In the genomic region with DNA sequence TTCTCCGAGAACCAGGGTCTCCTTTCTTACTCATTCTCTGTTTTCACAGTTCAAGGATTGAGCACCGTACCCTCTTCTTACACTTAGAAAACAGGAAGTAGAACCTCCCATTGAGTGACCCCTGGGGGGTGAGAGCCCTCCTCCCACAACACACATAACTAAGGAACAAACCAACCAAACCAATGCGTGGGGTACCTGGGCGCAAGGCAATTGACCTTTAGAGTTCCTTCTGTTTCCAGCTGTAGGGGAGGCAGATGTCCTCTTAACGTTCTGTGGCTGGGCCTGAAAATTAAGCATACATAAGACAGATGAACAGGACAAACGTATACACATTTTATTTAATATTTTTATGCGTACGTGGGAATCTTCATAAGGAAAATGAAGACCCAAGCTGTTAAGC, we compare ENCODE assay signal across 1 cellular context.
TF ChIP-seq lines count a peak whose summit lies in the region.

No MANE protein-coding gene starts in this region.

TF ChIP-seq in HepG2, 621 proteins besides CTCF, POLR2A, EP300 and RAD21 (continued from another document):
- TF ChIP-seq PRDM10 (CRISPR knock-in tag; IDR thresholded peaks at IDR 0.05; ENCODE audit: low read depth): 0 out of 2 replicates have a peak, but pooled peaks have one; percentile 40
